14 cellular contexts compared by ENCODE assay signal in genomic region chr1:172398193-172398592, GRCh38. TPM values are rescaled to one million over a fixed set of nuclear protein-coding genes. Genes with fewer than 3 reads are reported as not detected.
DNase-seq lines count a peak whose midpoint lies in the region; ATAC-seq, FAIRE-seq and TF ChIP-seq lines count a peak whose summit lies in the region.
"Had no signal": no experiment of that assay in that cellular context is flagged by ENCODE, and none has a peak within 500 bp of the region (broad histone marks: within the 10 kb centered on the region; RNA-seq: fewer than 3 reads in every experiment).

No MANE protein-coding gene starts in this region.

- H3K9ac ChIP-seq in GM12878 (ENCODE audit: control insufficient read depth, insufficient read depth, low read length), result no peak overlapping the region

- peak; percentile 28 for DNase-seq in LNCaP clone FGC (ENCODE audit: low read depth)
- DNase-seq in GM12878 (ENCODE audit: low read depth, low spot score), result no peak
- DNase-seq in substantia nigra (lab: John Stamatoyannopoulos, UW), result no peak
- DNase-seq in lower leg skin (ENCODE audit: low spot score in 2 of 2), result no peak
- DNase-seq in NCI-H2196 (lab: John Stamatoyannopoulos, UW; ENCODE audit: unreplicated experiment), result no peak
- DNase-seq in NK-92 treated with Interleukin-12 subunit alpha and Interleukin-12 subunit beta, amount 100 ng/mL, for 24 hours (lab: John Stamatoyannopoulos, UW), result no peak
- no peak for DNase-seq in KG1 (lab: John Stamatoyannopoulos, UW)
- DNase-seq: DND-41, foreskin melanocyte, NCI-H1694 treated with DMSO at 0.1 percent for 48 hours had no signal

- intact Hi-C loops in GM12878 (cut with micrococcal nuclease; ENCODE audit: unreplicated experiment) (loop anchor here (2.0 to 5.0 kb wide), 4 partner anchors 17 to 263 kb away; no protein-coding TSS in a partner anchor), lower leg skin (cut with DNase I; ENCODE audit: low total_unique reads) (no loop called here)

- TF ChIP-seq POLR2A in GM12878 (IDR thresholded peaks at IDR 0.05; ENCODE audit: low read depth, low read length), result no peak
- TF ChIP-seq POLR2A in lower leg skin (IDR thresholded peaks at IDR 0.05), result no peak

- BruUV-seq in GM12878 (replicated peaks; lab: Mats Ljungman, UMichigan), result no TSS peak

- H3K9me3 ChIP-seq in GM12878 (replicated peaks; ENCODE audit: control insufficient read depth, insufficient read depth, low read length), result no peaks in the 10 kb centered on the region; the same call in 2 of the 3 replicates

- TF ChIP-seq CTCF in LNCaP clone FGC (IDR thresholded peaks at IDR 0.05; ENCODE audit: control insufficient read depth, extremely low read depth, insufficient read depth) (no peak), GM12878 (IDR thresholded peaks at IDR 0.05 in 2 of 3, conservative IDR thresholded peaks at IDR 0.05 in 1 of 3; ENCODE audit: control insufficient read depth in 2 of 3, extremely low read depth in 1 of 3, insufficient read depth in 1 of 3, low read depth in 3 of 3, low read length in 3 of 3) (no peak), lower leg skin (IDR thresholded peaks at IDR 0.05) (no peak)

- no peaks in the 10 kb centered on the region for H3K27me3 ChIP-seq in GM12878 (replicated peaks in 1 of 2; ENCODE audit: control insufficient read depth in 2 of 2, insufficient read depth in 2 of 2, low read length in 1 of 2)
- no peaks in the 10 kb centered on the region for H3K27me3 ChIP-seq in layer of hippocampus (ENCODE audit: control insufficient read depth, insufficient read depth, low read length)

- CTCF ChIA-PET in GM12878 (lab: Yijun Ruan, JAX), result interaction anchor here (0.7 to 12.4 kb wide), 22 partner anchors 8 to 396 kb away, joined by 3 to 153 read pairs (median 6); no protein-coding TSS in a partner anchor

- TF ChIP-seq RAD21 in GM12878 (IDR thresholded peaks at IDR 0.05; ENCODE audit: insufficient read depth, low read depth, low read length), result no peak

- H3K4me3 ChIP-seq in LNCaP clone FGC (ENCODE audit: low read depth, low read length) (no peak overlapping the region), GM12878 (no peak overlapping the region), lower leg skin (ENCODE audit: low read depth, poor library complexity, severe bottlenecking) (no peak overlapping the region)

- H3K36me3 ChIP-seq in GM12878 (ENCODE audit: control insufficient read depth in 2 of 2, insufficient read depth in 2 of 2, low read length in 1 of 2), result no peaks in the 10 kb centered on the region

- SMC1A ChIA-PET in GM12878 (lab: Charles Lee; ENCODE audit: uncharacterized antibody, unreplicated experiment), result interaction anchor here (1.2 to 16.5 kb wide), 20 partner anchors 8 to 394 kb away, joined by 3 to 458 read pairs (median 12); no protein-coding TSS in a partner anchor

- FAIRE-seq in GM12878 (lab: Jason Lieb, UNC), result no peak

- RAD21 ChIA-PET in GM12878 (lab: Charles Lee; ENCODE audit: unreplicated experiment), result interaction anchor here (0.8 to 15.1 kb wide), 17 partner anchors 8 to 394 kb away, joined by 3 to 394 read pairs (median 18); no protein-coding TSS in a partner anchor

- 24% methylated on average over 2 of the region's 2 CpGs for WGBS in GM12878 (ENCODE audit: insufficient coverage, insufficient replicate concordance, low lambda C conversion rate, missing lambda C conversion rate)
- 18 to 28% methylated on average over 2 of the region's 2 CpGs for WGBS in lower leg skin, 2 donors

- no peaks in the 10 kb centered on the region for H3K79me2 ChIP-seq in GM12878 (ENCODE audit: control insufficient read depth, insufficient read depth, low read length)

- ATAC-seq in GM12878, result peak; percentile 51

- H3K27ac ChIP-seq in GM12878 (ENCODE audit: control insufficient read depth, insufficient read depth) (peak overlapping the region; percentile 89), layer of hippocampus (ENCODE audit: low read depth, low read length) (peak overlapping the region; percentile 63), substantia nigra (ENCODE audit: low read depth, low read length, poor library complexity, severe bottlenecking) (peak overlapping the region; percentile 84)
- H3K27ac ChIP-seq: RWPE1 had no signal

- H4K20me1 ChIP-seq in GM12878 (ENCODE audit: control insufficient read depth, insufficient read depth), result no peaks in the 10 kb centered on the region

- H2AFZ ChIP-seq in GM12878 (ENCODE audit: control insufficient read depth, low read depth, low read length), result no peak overlapping the region

- H3K4me2 ChIP-seq in GM12878 (ENCODE audit: control insufficient read depth, insufficient read depth), result peak overlapping the region; percentile 39; the same call in 1 of the 2 replicates

- POLR2A ChIA-PET in GM12878 (lab: Charles Lee), result interaction anchor here (1.0 to 8.1 kb wide), 9 partner anchors 10 to 217 kb away, joined by 3 to 73 read pairs (median 4); no protein-coding TSS in a partner anchor

- in situ Hi-C loops in GM12878 (cut with MboI), result loop anchor here (5.0 kb wide), 1 partner anchor 311 kb away; no protein-coding TSS in a partner anchor

- TF ChIP-seq EP300 in GM12878 (IDR thresholded peaks at IDR 0.05; ENCODE audit: borderline replicate concordance in 1 of 2, control insufficient read depth in 1 of 2, low read depth in 2 of 2, low read length in 2 of 2), result peak in 1 of 2 experiments; percentile 18; a peak in 1 of 4 replicates

- H3K4me1 ChIP-seq in GM12878 (ENCODE audit: control insufficient read depth, insufficient read depth, low read length), result peaks cover 66% of the 10 kb centered on the region

TF ChIP-seq in GM12878, 131 proteins besides CTCF, POLR2A, EP300 and RAD21:
- TF ChIP-seq CHD4 (IDR thresholded peaks at IDR 0.05) (no peak), ATF7 (IDR thresholded peaks at IDR 0.05; ENCODE audit: low read depth) (peak; percentile 58), RUNX3 (IDR thresholded peaks at IDR 0.05; ENCODE audit: low read length) (peak; percentile 32; the same call in 1 of the 2 replicates), HSF1 (IDR thresholded peaks at IDR 0.05; ENCODE audit: low read depth, low read length) (no peak), IKZF1 (conservative IDR thresholded peaks at IDR 0.05) (0 out of 2 replicates have a peak, but pooled peaks have one; percentile 14)

RNA-seq across cellular contexts. Expression of gene C1orf105, which starts 22.3 kb away (rescaled TPM):
- total RNA-seq in GM12878 (2013; cell fraction: nucleolus; rRNA removed), result not detected in 2 replicates
- total RNA-seq in GM12878 (2014; rRNA removed) (not detected in 2 replicates), GM12878 (2014; rRNA removed; fragmentation: Illumina TruSeq; extraction: Trizol) (not detected in 2 replicates), GM12878 (2021) (not detected in 2 replicates), lower leg skin (1 to 10 TPM in 3 of 4 donors, not detected in 1; 2.1 to 4.6 (median 3.0) TPM)
- polyA plus RNA-seq in GM12878 (2011; ENCODE audit: low read depth), result not detected
- polyA plus RNA-seq in GM12878 (2011; rRNA removed) (not detected in 2 replicates), GM12878 (2014; fragmentation: Illumina TruSeq; extraction: Trizol) (not detected in 2 replicates), GM12878 (2014; fragmentation: Nextera tagmentation; extraction: Ambion mirVana) (not detected), GM12878 (2014; rRNA removed) (not detected in 2 replicates), GM12878 (2016; fragmentation: Nextera tagmentation; extraction: Ambion mirVana) (not detected)
- polyA plus RNA-seq in GM12878 (2011; cell fraction: cytosol; rRNA removed), result not detected in 2 replicates
- polyA plus RNA-seq in GM12878 (2011; cell fraction: nucleus; rRNA removed), result not detected in 2 replicates
- polyA plus RNA-seq in GM12878 (2012), result not detected in 2 replicates
- not detected in 2 replicates for polyA minus RNA-seq in GM12878 (2011; rRNA and poly(A)+ RNA removed)
- not detected in 2 replicates for polyA minus RNA-seq in GM12878 (2011; cell fraction: cytosol; rRNA and poly(A)+ RNA removed)
- not detected in 2 replicates for polyA minus RNA-seq in GM12878 (2011; cell fraction: nucleus; rRNA and poly(A)+ RNA removed)
- total RNA-seq: mucosa of gallbladder had no signal
- polyA plus RNA-seq: adipose tissue had no signal

RNA-seq across cellular contexts. Expression of gene PIGC, which starts 45.7 kb away (rescaled TPM):
- total RNA-seq in GM12878 (2013; cell fraction: nucleolus; rRNA removed), result 22.5 and 25.7 TPM in 2 replicates
- 11.2 and 14.6 TPM in 2 replicates for total RNA-seq in GM12878 (2014; rRNA removed)
- 13.7 and 14.6 TPM in 2 replicates for total RNA-seq in GM12878 (2014; rRNA removed; fragmentation: Illumina TruSeq; extraction: Trizol)
- total RNA-seq in GM12878 (2021), result 11.0 and 11.3 TPM in 2 replicates
- 12.4 TPM for polyA plus RNA-seq in GM12878 (2011; ENCODE audit: low read depth)
- polyA plus RNA-seq in GM12878 (2011; rRNA removed), result 34.7 and 37.3 TPM in 2 replicates
- 32.3 and 36.8 TPM in 2 replicates for polyA plus RNA-seq in GM12878 (2011; cell fraction: cytosol; rRNA removed)
- 20.8 and 25.0 TPM in 2 replicates for polyA plus RNA-seq in GM12878 (2011; cell fraction: nucleus; rRNA removed)
- polyA plus RNA-seq in GM12878 (2012), result 17.1 and 17.9 TPM in 2 replicates
- 16.0 and 20.1 TPM in 2 replicates for polyA plus RNA-seq in GM12878 (2014; fragmentation: Illumina TruSeq; extraction: Trizol)
- 10 to 100 TPM; 23.3 to 29.7 TPM for polyA plus RNA-seq in GM12878 (2014; fragmentation: Nextera tagmentation; extraction: Ambion mirVana)
- 12.4 and 12.6 TPM in 2 replicates for polyA plus RNA-seq in GM12878 (2014; rRNA removed)
- 10 to 100 TPM; 26.1 to 26.8 TPM for polyA plus RNA-seq in GM12878 (2016; fragmentation: Nextera tagmentation; extraction: Ambion mirVana)
- 43.6 and 50.8 TPM in 2 replicates for polyA minus RNA-seq in GM12878 (2011; rRNA and poly(A)+ RNA removed)
- polyA minus RNA-seq in GM12878 (2011; cell fraction: cytosol; rRNA and poly(A)+ RNA removed), result 11.2 and 12.1 TPM in 2 replicates
- polyA minus RNA-seq in GM12878 (2011; cell fraction: nucleus; rRNA and poly(A)+ RNA removed), result 20.8 and 26.7 TPM in 2 replicates
- 10 to 100 TPM; 26.2 to 60.3 (median 48.4) TPM for total RNA-seq in lower leg skin
